8 cellular contexts compared by ENCODE assay signal in genomic region chr19:2494084-2494446, GRCh38. TPM values are rescaled to one million over a fixed set of nuclear protein-coding genes. Genes with fewer than 3 reads are reported as not detected.
DNase-seq lines count a peak whose midpoint lies in the region; ATAC-seq, FAIRE-seq and TF ChIP-seq lines count a peak whose summit lies in the region.

No MANE protein-coding gene starts in this region.

- in situ Hi-C loops in G401 (cut with HindIII; ENCODE audit: low sequenced_read_pairs), result no loop called here

- H3K27me3 Mint-ChIP-seq in astrocyte (ENCODE audit: low read depth, unreplicated experiment), result no peaks in the 10 kb centered on the region

- no peaks in the 10 kb centered on the region for H3K36me3 Mint-ChIP-seq in astrocyte (ENCODE audit: low read depth, unreplicated experiment)

- H2AFZ ChIP-seq in HCT116 (ENCODE audit: low read depth, low read length, poor library complexity, severe bottlenecking) (no peak overlapping the region), astrocyte (ENCODE audit: low read depth, low read length) (peak overlapping the region; percentile 73)

- H3K79me2 ChIP-seq in HCT116 (ENCODE audit: insufficient read depth, low read length) (no peaks in the 10 kb centered on the region), astrocyte (ENCODE audit: insufficient read depth, low read length) (no peaks in the 10 kb centered on the region)

- ATAC-seq in HCT116 (no peak), HG03045 (IDR thresholded peaks at IDR 0.05; ENCODE audit: unreplicated experiment) (no peak), HG03460 (IDR thresholded peaks at IDR 0.05; ENCODE audit: unreplicated experiment) (no peak)

- no peak for TF ChIP-seq POLR2A in HCT116 (IDR thresholded peaks at IDR 0.05; ENCODE audit: borderline replicate concordance, extremely low read depth, insufficient read depth, insufficient read length)
- no peak for TF ChIP-seq POLR2A in erythroblast (IDR thresholded peaks at IDR 0.05; ENCODE audit: low read length)

- no peak for TF ChIP-seq RAD21 in HCT116 (IDR thresholded peaks at IDR 0.05; ENCODE audit: low read depth)
- TF ChIP-seq RAD21 in liver (IDR thresholded peaks at IDR 0.05), result no peak

- H3K9me3 ChIP-seq in HCT116 (ENCODE audit: control insufficient read depth in 1 of 2, insufficient read depth in 1 of 2, low read depth in 1 of 2, low read length in 2 of 2), result 0 out of 4 replicates have a peak, but pooled peaks cover 0 to 2% of the 10 kb centered on the region in 2 experiments
- H3K9me3 ChIP-seq in astrocyte (ENCODE audit: insufficient read depth, low read depth, low read length), result no peaks in the 10 kb centered on the region
- no peaks in the 10 kb centered on the region for H3K9me3 ChIP-seq in liver (ENCODE audit: control insufficient read depth in 4 of 4, low read length in 3 of 4)

- POLR2A ChIA-PET in HCT116 (lab: Charles Lee), result interaction anchor here (4.9 kb wide), 1 partner anchor 18 kb away, joined by 46 read pairs; the partner anchor contains the start of gene GADD45B

- H3K27ac Mint-ChIP-seq in astrocyte (ENCODE audit: unreplicated experiment), result peak overlapping the region; percentile 91

- H3K36me3 ChIP-seq in HCT116 (ENCODE audit: control insufficient read depth in 1 of 2, insufficient read depth in 2 of 2, low read length in 2 of 2), result no peaks in the 10 kb centered on the region
- H3K36me3 ChIP-seq in astrocyte (ENCODE audit: insufficient read depth, low read length), result no peaks in the 10 kb centered on the region
- H3K36me3 ChIP-seq in liver (ENCODE audit: control insufficient read depth in 4 of 4, insufficient read depth in 3 of 4, low read depth in 1 of 4, low read length in 3 of 4), result no peaks in the 10 kb centered on the region

- RAD21 ChIA-PET in HCT116 (lab: Charles Lee; ENCODE audit: low non-redundant PET in 1 of 2, low total read pairs in 2 of 2, uncharacterized antibody in 2 of 2, unreplicated experiment in 2 of 2), result no interaction called here

- H3K4me2 ChIP-seq in HCT116 (ENCODE audit: low read length) (peak overlapping the region; percentile 99), astrocyte (ENCODE audit: low read length) (peak overlapping the region; percentile 89)

- H4K20me1 ChIP-seq in HCT116 (ENCODE audit: insufficient read depth), result no peaks in the 10 kb centered on the region
- no peaks in the 10 kb centered on the region for H4K20me1 ChIP-seq in astrocyte (ENCODE audit: insufficient read depth, low read length)

- TF ChIP-seq CTCF in HCT116 (IDR thresholded peaks at IDR 0.05 in 2 of 3, conservative IDR thresholded peaks at IDR 0.05 in 1 of 3; ENCODE audit: borderline replicate concordance in 1 of 3, insufficient read depth in 1 of 3, low read depth in 2 of 3, low read length in 2 of 3) (no peak), astrocyte (IDR thresholded peaks at IDR 0.05; ENCODE audit: insufficient read depth, low read depth, low read length) (no peak), liver (IDR thresholded peaks at IDR 0.05; ENCODE audit: low read depth, low read length, missing input control) (no peak)

- H3K9ac ChIP-seq in HCT116 (ENCODE audit: low read length) (peak overlapping the region; percentile 71; the same call in 1 of the 2 replicates), astrocyte (ENCODE audit: low read length) (peak overlapping the region; percentile 83), liver (ENCODE audit: low read depth in 1 of 2, low read length in 2 of 2) (no peak overlapping the region)

- H3K4me3 Mint-ChIP-seq in astrocyte (ENCODE audit: unreplicated experiment), result no peak overlapping the region

- H3K9me3 Mint-ChIP-seq in astrocyte (ENCODE audit: unreplicated experiment), result peaks cover 3% of the 10 kb centered on the region

- intact Hi-C loops in HCT116 (cut with micrococcal nuclease), result no loop called here

- CTCF ChIA-PET in HCT116 (lab: Charles Lee), result interaction anchor here (2.6 kb wide), 1 partner anchor 85 kb away, joined by 7 read pairs; no protein-coding TSS in a partner anchor

- peaks cover 16% of the 10 kb centered on the region for H3K4me1 Mint-ChIP-seq in astrocyte (ENCODE audit: low read depth, unreplicated experiment)

- DNase-seq in A172 (ENCODE audit: low spot score) (peak; percentile 82), HCT116 (ENCODE audit: low read depth, low spot score) (no peak), astrocyte (ENCODE audit: low read depth) (peak; percentile 82), erythroblast (lab: John Stamatoyannopoulos, UW) (no peak), G401 (ENCODE audit: low spot score) (no peak)

- peaks cover 39 to 73% of the 10 kb centered on the region in 2 experiments for H3K4me1 ChIP-seq in HCT116 (ENCODE audit: control insufficient read depth in 1 of 2, insufficient read depth in 2 of 2, low read length in 2 of 2)
- H3K4me1 ChIP-seq in astrocyte (ENCODE audit: insufficient read depth, low read length), result peaks cover 45% of the 10 kb centered on the region
- H3K4me1 ChIP-seq in liver (ENCODE audit: control insufficient read depth in 4 of 4, insufficient read depth in 4 of 4, low read length in 3 of 4), result peaks cover 20 to 38% (median 28%) of the 10 kb centered on the region in 4 donors

- H3K4me3 ChIP-seq in HCT116 (replicated peaks in 1 of 2; ENCODE audit: low read depth in 1 of 2, low read length in 2 of 2) (peak overlapping the region; percentile 54 to 66), astrocyte (ENCODE audit: insufficient read depth, low read depth, low read length) (peak overlapping the region; percentile 59), liver (ENCODE audit: low read depth in 1 of 3, low read length in 3 of 3) (peak overlapping the region in 1 of 3 donors; percentile 52)

- no peak for FAIRE-seq in astrocyte (lab: Jason Lieb, UNC)

- H3K9me2 ChIP-seq in HCT116 (ENCODE audit: insufficient read depth), result no peaks in the 10 kb centered on the region

- 69% methylated on average over 21 of the region's 21 CpGs for WGBS in liver

- BruUV-seq in HCT116 (replicated peaks; lab: Mats Ljungman, UMichigan), result no TSS peak

- H3K27ac ChIP-seq in HCT116 (ENCODE audit: low read depth, low read length) (peak overlapping the region; percentile 69; the same call in 1 of the 2 replicates), astrocyte (ENCODE audit: low read depth, low read length) (peak overlapping the region; percentile 67), liver (ENCODE audit: low read depth in 1 of 2, low read length in 2 of 2) (peak overlapping the region; percentile 20 to 66)

- H3K27me3 ChIP-seq in HCT116 (ENCODE audit: insufficient read depth, low read length) (no peaks in the 10 kb centered on the region), astrocyte (ENCODE audit: insufficient read depth, low read length) (no peaks in the 10 kb centered on the region), liver (ENCODE audit: control insufficient read depth in 4 of 4, insufficient read depth in 4 of 4, low read length in 3 of 4) (no peaks in the 10 kb centered on the region)

TF ChIP-seq in HCT116, 20 proteins besides CTCF, POLR2A, EP300 and RAD21:
- TF ChIP-seq EGR1 (IDR thresholded peaks at IDR 0.05; ENCODE audit: low read depth) (no peak), SP1 (IDR thresholded peaks at IDR 0.05; ENCODE audit: low read depth) (no peak), ZNF274 (IDR thresholded peaks at IDR 0.05; ENCODE audit: low read depth, low read length) (no peak), SRF (IDR thresholded peaks at IDR 0.05; ENCODE audit: low read depth) (no peak), EZH2phosphoT487 (IDR thresholded peaks at IDR 0.05; ENCODE audit: borderline replicate concordance) (no peak), ZFX (IDR thresholded peaks at IDR 0.05) (no peak), POLR2AphosphoS5 (IDR thresholded peaks at IDR 0.05; ENCODE audit: low read depth, low read length) (no peak)
- TF ChIP-seq, protein P1, sequence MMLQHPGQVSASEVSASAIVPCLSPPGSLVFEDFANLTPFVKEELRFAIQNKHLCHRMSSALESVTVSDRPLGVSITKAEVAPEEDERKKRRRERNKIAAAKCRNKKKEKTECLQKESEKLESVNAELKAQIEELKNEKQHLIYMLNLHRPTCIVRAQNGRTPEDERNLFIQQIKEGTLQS (IDR thresholded peaks at IDR 0.05), result no peak
- TF ChIP-seq, protein P2, sequence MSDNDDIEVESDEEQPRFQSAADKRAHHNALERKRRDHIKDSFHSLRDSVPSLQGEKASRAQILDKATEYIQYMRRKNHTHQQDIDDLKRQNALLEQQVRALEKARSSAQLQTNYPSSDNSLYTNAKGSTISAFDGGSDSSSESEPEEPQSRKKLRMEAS (IDR thresholded peaks at IDR 0.05), result no peak

TF ChIP-seq in liver, 16 proteins besides CTCF, POLR2A, EP300 and RAD21:
- no peak for TF ChIP-seq NR2F2 (IDR thresholded peaks at IDR 0.05)
- TF ChIP-seq, protein P2 (IDR thresholded peaks at IDR 0.05), result no peak
- no peak for TF ChIP-seq JUND (IDR thresholded peaks at IDR 0.05)
- TF ChIP-seq FOXA2 (IDR thresholded peaks at IDR 0.05), result no peak
- no peak for TF ChIP-seq YY1 (IDR thresholded peaks at IDR 0.05)
- no peak for TF ChIP-seq GABPA (IDR thresholded peaks at IDR 0.05 in 1 of 2, conservative IDR thresholded peaks at IDR 0.05 in 1 of 2)
- TF ChIP-seq HNF4G (IDR thresholded peaks at IDR 0.05), result no peak
- no peak for TF ChIP-seq EGR1 (IDR thresholded peaks at IDR 0.05; ENCODE audit: low read depth in 2 of 2)
- TF ChIP-seq SP1 (IDR thresholded peaks at IDR 0.05), result no peak

RNA-seq across cellular contexts. Expression of gene GADD45B, which starts 18.1 kb away (rescaled TPM):
- total RNA-seq in A172 (2014; rRNA removed; shearing (Covaris generic)), result 92.7 and 97.6 TPM in 2 replicates
- total RNA-seq in HCT116 (2021; ENCODE audit: unreplicated experiment) (37.9 TPM), astrocyte (161 and 190 TPM in 2 replicates), liver (10 to 100 TPM; 11.6 to 81.3 TPM)
- polyA plus RNA-seq in HCT116 (2012), result 40.1 and 61.8 TPM in 2 replicates
- 10 to 100 TPM; 83.4 to 86.3 TPM for polyA plus RNA-seq in liver
- 39.5 and 44.2 TPM in 2 replicates for total RNA-seq in G401 (2014; rRNA removed; shearing (Covaris generic))

RNA-seq across cellular contexts. Expression of gene LMNB2, which starts 37.3 kb away (rescaled TPM):
- 232 and 348 TPM in 2 replicates for total RNA-seq in A172 (2014; rRNA removed; shearing (Covaris generic))
- 228 TPM for total RNA-seq in HCT116 (2021; ENCODE audit: unreplicated experiment)
- 166 and 204 TPM in 2 replicates for polyA plus RNA-seq in HCT116 (2012)
- total RNA-seq in astrocyte, result 64.0 and 72.1 TPM in 2 replicates
- 10 to 100 TPM in 1 of 2 donors, 1 to 10 TPM in 1; 5.6 to 38.5 TPM for total RNA-seq in liver
- 1 to 10 TPM in 1 of 2 donors, under 1 TPM in 1; 0.97 to 6.2 TPM for polyA plus RNA-seq in liver
- total RNA-seq in G401 (2014; rRNA removed; shearing (Covaris generic)), result 216 and 321 TPM in 2 replicates

Comparison
In these comparisons a context has a peak if more than half of its experiments do, and no peak if none do; other contexts are left out.
1. DNase-seq: peak in A172 (single experiment) and astrocyte (single experiment); none in HCT116 (single experiment), erythroblast (0 of 2) and G401 (single experiment).
2. H3K9ac ChIP-seq: peak in HCT116 (single experiment) and astrocyte (single experiment); none in liver (0 of 2).
3. Peak in every context shown above with its lines, with median percentiles within 50 percentile points of each other: H3K27ac ChIP-seq.